1 cellular context compared by ENCODE assay signal in genomic region chr5:172696171-172696849, GRCh38.
TF ChIP-seq lines count a peak whose summit lies in the region.

No MANE protein-coding gene starts in this region.

TF ChIP-seq in IMR-90, 13 proteins besides CTCF, POLR2A, EP300 and RAD21:
- TF ChIP-seq NFE2L2 (IDR thresholded peaks at IDR 0.05; ENCODE audit: low read depth, low read length) (no peak), USF2 (IDR thresholded peaks at IDR 0.05; ENCODE audit: low read depth, low read length) (no peak), RCOR1 (IDR thresholded peaks at IDR 0.05; ENCODE audit: insufficient replicate concordance, low read length) (no peak), CHD1 (IDR thresholded peaks at IDR 0.05; ENCODE audit: low read depth, low read length) (no peak), RFX5 (IDR thresholded peaks at IDR 0.05; ENCODE audit: low read depth, low read length) (no peak), BHLHE40 (IDR thresholded peaks at IDR 0.05; ENCODE audit: low read depth, low read length) (no peak), MAFK (IDR thresholded peaks at IDR 0.05; ENCODE audit: low read depth, low read length) (no peak), FOS (IDR thresholded peaks at IDR 0.05; ENCODE audit: low read depth, low read length) (no peak), CEBPB (IDR thresholded peaks at IDR 0.05; ENCODE audit: low read depth, low read length) (no peak), MAZ (IDR thresholded peaks at IDR 0.05; ENCODE audit: borderline replicate concordance, low read depth, low read length) (no peak), SMC3 (IDR thresholded peaks at IDR 0.05; ENCODE audit: low read depth, low read length) (no peak), MXI1 (IDR thresholded peaks at IDR 0.05; ENCODE audit: borderline replicate concordance, low read depth, low read length) (no peak)
- TF ChIP-seq, protein P1, sequence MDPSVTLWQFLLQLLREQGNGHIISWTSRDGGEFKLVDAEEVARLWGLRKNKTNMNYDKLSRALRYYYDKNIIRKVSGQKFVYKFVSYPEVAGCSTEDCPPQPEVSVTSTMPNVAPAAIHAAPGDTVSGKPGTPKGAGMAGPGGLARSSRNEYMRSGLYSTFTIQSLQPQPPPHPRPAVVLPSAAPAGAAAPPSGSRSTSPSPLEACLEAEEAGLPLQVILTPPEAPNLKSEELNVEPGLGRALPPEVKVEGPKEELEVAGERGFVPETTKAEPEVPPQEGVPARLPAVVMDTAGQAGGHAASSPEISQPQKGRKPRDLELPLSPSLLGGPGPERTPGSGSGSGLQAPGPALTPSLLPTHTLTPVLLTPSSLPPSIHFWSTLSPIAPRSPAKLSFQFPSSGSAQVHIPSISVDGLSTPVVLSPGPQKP (IDR thresholded peaks at IDR 0.05; ENCODE audit: borderline replicate concordance, low read depth, low read length) = no peak
